Comparison of ENCODE assay signal across 21 cellular contexts in genomic region chr2:43292297-43292696, GRCh38.
"Had no signal": no experiment of that assay in that cellular context is flagged by ENCODE, and none has a peak within 500 bp of the region (broad histone marks: within the 10 kb centered on the region; RNA-seq: fewer than 3 reads in every experiment).

No MANE protein-coding gene starts in this region.

- ATAC-seq: activated T-helper 17 cell treated with anti-CD3 and anti-CD28 coated beads, Interleukin-2, amount 50 U/mL, for 72 hours; gastroesophageal sphincter; left ventricle myocardium superior; natural killer cell treated with Interleukin-12 subunit alpha and Interleukin-12 subunit beta and Interleukin-15 and Interleukin-18, amount 100 ng/mL, for 72 hours; WTC11 had no signal

- H3K27me3 Mint-ChIP-seq: activated CD4-positive, alpha-beta memory T cell treated with anti-CD3 and anti-CD28 coated beads, Interleukin-2, amount 10 ng/mL, durations not matched to agents 7 days and 5 days; activated naive CD8-positive, alpha-beta T cell treated with anti-CD3 and anti-CD28 coated beads for 36 hours; activated T-helper 17 cell treated with anti-CD3 and anti-CD28 coated beads, Interleukin-2, amount 50 U/mL, for 72 hours; natural killer cell treated with Interleukin-12 subunit alpha and Interleukin-12 subunit beta and Interleukin-15 and Interleukin-18, amount 100 ng/mL, for 72 hours; stimulated activated naive CD8-positive, alpha-beta T cell treated with anti-CD3 and anti-CD28 coated beads, Interleukin-15, Interleukin-2, amounts not matched to agents 100 ng/mL and 50 ng/mL, for 24 hours had no signal

- FAIRE-seq: bronchial epithelial cell, urothelium cell line had no signal

- H3K4me3 Mint-ChIP-seq: activated CD4-positive, alpha-beta memory T cell treated with anti-CD3 and anti-CD28 coated beads, Interleukin-2, amount 10 ng/mL, durations not matched to agents 7 days and 5 days; activated naive CD8-positive, alpha-beta T cell treated with anti-CD3 and anti-CD28 coated beads for 36 hours; activated T-helper 17 cell treated with anti-CD3 and anti-CD28 coated beads, Interleukin-2, amount 50 U/mL, for 72 hours; natural killer cell treated with Interleukin-12 subunit alpha and Interleukin-12 subunit beta and Interleukin-15 and Interleukin-18, amount 100 ng/mL, for 72 hours; stimulated activated naive CD8-positive, alpha-beta T cell treated with anti-CD3 and anti-CD28 coated beads, Interleukin-15, Interleukin-2, amounts not matched to agents 100 ng/mL and 50 ng/mL, for 24 hours; WTC11 had no signal

- H3K27ac ChIP-seq: colonic mucosa, epithelial cell of prostate, neutrophil, ovary had no signal

- H3K4me3 ChIP-seq: colonic mucosa, gastroesophageal sphincter, ovary, prostate gland, tibial nerve had no signal

- H3K27ac Mint-ChIP-seq: activated CD4-positive, alpha-beta memory T cell treated with anti-CD3 and anti-CD28 coated beads, Interleukin-2, amount 10 ng/mL, durations not matched to agents 7 days and 5 days; activated T-helper 17 cell treated with anti-CD3 and anti-CD28 coated beads, Interleukin-2, amount 50 U/mL, for 72 hours; natural killer cell treated with Interleukin-12 subunit alpha and Interleukin-12 subunit beta and Interleukin-15 and Interleukin-18, amount 100 ng/mL, for 72 hours; WTC11 had no signal

- H3K4me1 ChIP-seq: colonic mucosa had no signal

- DNase-seq: activated CD4-positive, alpha-beta memory T cell treated with anti-CD3 and anti-CD28 coated beads, Interleukin-2, amount 10 ng/mL, durations not matched to agents 7 days and 5 days; activated CD4-positive, alpha-beta T cell treated with anti-CD3 and anti-CD28 coated beads for 4 hours; activated naive CD8-positive, alpha-beta T cell treated with anti-CD3 and anti-CD28 coated beads for 36 hours; colonic mucosa; head of caudate nucleus; hypothalamus; left ventricle myocardium superior; ovary; stimulated activated CD4-positive, alpha-beta T cell treated with anti-CD3 and anti-CD28 coated beads, Interleukin-4, amount 100 ng/mL, for 24 hours; T-helper 9 cell had no signal

- H3K9me3 ChIP-seq: colonic mucosa, gastroesophageal sphincter, neutrophil, ovary, prostate gland, tibial nerve had no signal

- H3K36me3 ChIP-seq: colonic mucosa, ovary, prostate gland had no signal

- H3K27me3 ChIP-seq: colonic mucosa, gastroesophageal sphincter, neutrophil, ovary, tibial nerve had no signal

- H3K9me3 Mint-ChIP-seq: activated CD4-positive, alpha-beta memory T cell treated with anti-CD3 and anti-CD28 coated beads, Interleukin-2, amount 10 ng/mL, durations not matched to agents 7 days and 5 days; activated naive CD8-positive, alpha-beta T cell treated with anti-CD3 and anti-CD28 coated beads for 36 hours; activated T-helper 17 cell treated with anti-CD3 and anti-CD28 coated beads, Interleukin-2, amount 50 U/mL, for 72 hours; natural killer cell treated with Interleukin-12 subunit alpha and Interleukin-12 subunit beta and Interleukin-15 and Interleukin-18, amount 100 ng/mL, for 72 hours; stimulated activated naive CD8-positive, alpha-beta T cell treated with anti-CD3 and anti-CD28 coated beads, Interleukin-15, Interleukin-2, amounts not matched to agents 100 ng/mL and 50 ng/mL, for 24 hours had no signal

- H3K4me1 Mint-ChIP-seq: WTC11 had no signal
